Comparison of ENCODE assay signal across 8 cellular contexts in genomic region chr5:1801954-1802295, GRCh38. TPM values are rescaled to one million over a fixed set of nuclear protein-coding genes. Genes with fewer than 3 reads are reported as not detected.
DNase-seq lines count a peak whose midpoint lies in the region; ATAC-seq, FAIRE-seq and TF ChIP-seq lines count a peak whose summit lies in the region.

No MANE protein-coding gene starts in this region.

- no peak for DNase-seq in CD14-positive monocyte (ENCODE audit: low spot score)
- DNase-seq in activated naive CD8-positive, alpha-beta T cell treated with anti-CD3 and anti-CD28 coated beads for 36 hours: no peak
- DNase-seq in kidney: no peak
- no peak for DNase-seq in AG20443 (ENCODE audit: low spot score)
- no peak for DNase-seq in GM10266 (ENCODE audit: extremely low spot score)

- H3K4me3 ChIP-seq in HUES64 (ENCODE audit: low read length): peak overlapping the region; percentile 92
- H3K4me3 ChIP-seq in kidney (ENCODE audit: low read length in 2 of 2): peak overlapping the region; percentile 68 to 93
- H3K4me3 ChIP-seq in thymus (ENCODE audit: low read length): peak overlapping the region; percentile 90

- FAIRE-seq in kidney (lab: Jason Lieb, UNC): no peak

- H3K9me3 ChIP-seq in HUES64 (ENCODE audit: insufficient read depth, low read depth, low read length) (no peaks in the 10 kb centered on the region), kidney (ENCODE audit: control insufficient read depth in 1 of 2, low read length in 2 of 2) (no peaks in the 10 kb centered on the region), thymus (ENCODE audit: control insufficient read depth) (no peaks in the 10 kb centered on the region)

- intact Hi-C loops in CD14-positive monocyte (cut with micrococcal nuclease) (loop anchor here (10.0 kb wide), 2 partner anchors 907 to 917 kb away; partner anchors contain the start of genes BRD9 (in 1 of the 2) and TRIP13 (in 1 of the 2)), kidney (cut with DNase I) (no loop called here)

- H3K4me1 Mint-ChIP-seq in CD14-positive monocyte: peaks cover 38% of the 10 kb centered on the region
- peaks cover 50% of the 10 kb centered on the region for H3K4me1 Mint-ChIP-seq in activated naive CD8-positive, alpha-beta T cell treated with anti-CD3 and anti-CD28 coated beads for 36 hours

- no peak for ATAC-seq in GM21367 (IDR thresholded peaks at IDR 0.05; ENCODE audit: unreplicated experiment)

- H3K4me3 Mint-ChIP-seq in CD14-positive monocyte: peak overlapping the region; percentile 78 to 95
- H3K4me3 Mint-ChIP-seq in activated naive CD8-positive, alpha-beta T cell treated with anti-CD3 and anti-CD28 coated beads for 36 hours: peak overlapping the region; percentile 90

- H3K9me3 Mint-ChIP-seq in CD14-positive monocyte: no peaks in the 10 kb centered on the region
- no peaks in the 10 kb centered on the region for H3K9me3 Mint-ChIP-seq in activated naive CD8-positive, alpha-beta T cell treated with anti-CD3 and anti-CD28 coated beads for 36 hours

- peaks cover 54 to 59% of the 10 kb centered on the region in 2 donors for H3K36me3 Mint-ChIP-seq in CD14-positive monocyte
- peaks cover 60% of the 10 kb centered on the region for H3K36me3 Mint-ChIP-seq in activated naive CD8-positive, alpha-beta T cell treated with anti-CD3 and anti-CD28 coated beads for 36 hours

- H3K27me3 ChIP-seq in HUES64 (ENCODE audit: insufficient read depth, low read length): no peaks in the 10 kb centered on the region
- H3K27me3 ChIP-seq in thymus (ENCODE audit: control insufficient read depth, insufficient read depth): no peaks in the 10 kb centered on the region

- TF ChIP-seq CTCF in CD14-positive monocyte (IDR thresholded peaks at IDR 0.05) (no peak), kidney (IDR thresholded peaks at IDR 0.05; ENCODE audit: borderline replicate concordance, extremely low read depth, insufficient read depth) (no peak), GM10266 (IDR thresholded peaks at IDR 0.05; ENCODE audit: control insufficient read depth, insufficient read depth, low read depth, missing control alignments) (no peak)

- 12% methylated on average over 7 of the region's 7 CpGs for WGBS in HUES64
- 26% methylated on average over 7 of the region's 7 CpGs for WGBS in thymus

- H3K27me3 Mint-ChIP-seq in CD14-positive monocyte (ENCODE audit: low read depth in 3 of 3): no peaks in the 10 kb centered on the region
- H3K27me3 Mint-ChIP-seq in activated naive CD8-positive, alpha-beta T cell treated with anti-CD3 and anti-CD28 coated beads for 36 hours: no peaks in the 10 kb centered on the region

- H3K36me3 ChIP-seq in HUES64 (ENCODE audit: insufficient read depth, low read length) (peaks cover 63% of the 10 kb centered on the region), kidney (ENCODE audit: control insufficient read depth in 1 of 2, insufficient read depth in 2 of 2, low read length in 2 of 2) (peaks cover 27 to 42% of the 10 kb centered on the region in 2 donors), thymus (ENCODE audit: control insufficient read depth, insufficient read depth) (peaks cover 50% of the 10 kb centered on the region)

- H3K27ac ChIP-seq in HUES64 (ENCODE audit: low read depth, low read length): peak overlapping the region; percentile 79; the same call in 1 of the 2 replicates
- H3K27ac ChIP-seq in kidney (ENCODE audit: low read depth in 2 of 2, low read length in 2 of 2): peak overlapping the region in 1 of 2 donors; percentile 60
- H3K27ac ChIP-seq in thymus (ENCODE audit: low read depth): no peak overlapping the region

- peak overlapping the region; percentile 98 for H3K9ac ChIP-seq in HUES64 (ENCODE audit: low read depth, low read length)
- H3K9ac ChIP-seq in kidney (ENCODE audit: low read length in 2 of 2): peak overlapping the region; percentile 64 to 84

- H3K4me1 ChIP-seq in HUES64 (ENCODE audit: insufficient read depth, low read length) (peaks cover 7% of the 10 kb centered on the region), kidney (ENCODE audit: control insufficient read depth in 1 of 2, insufficient read depth in 1 of 2, low read depth in 1 of 2, low read length in 2 of 2) (peaks cover 6 to 11% of the 10 kb centered on the region in 2 donors), thymus (ENCODE audit: control insufficient read depth, insufficient read depth, low read length) (peaks cover 6% of the 10 kb centered on the region)

- peak overlapping the region; percentile 80 to 98 (median 83) for H3K27ac Mint-ChIP-seq in CD14-positive monocyte
- H3K27ac Mint-ChIP-seq in activated naive CD8-positive, alpha-beta T cell treated with anti-CD3 and anti-CD28 coated beads for 36 hours: peak overlapping the region; percentile 81

RNA-seq across cellular contexts. Expression of gene NDUFS6, which starts 0.7 kb away (rescaled TPM):
- polyA plus RNA-seq in CD14-positive monocyte: 10 to 100 TPM; 62.2 to 62.3 TPM
- 96.8 TPM for polyA plus RNA-seq in HUES64 (2013, experiment 1 of 2)
- 99.0 TPM for polyA plus RNA-seq in HUES64 (2013, experiment 2 of 2)
- total RNA-seq in activated naive CD8-positive, alpha-beta T cell treated with anti-CD3 and anti-CD28 coated beads for 36 hours: 10 to 100 TPM; 40.5 to 42.4 TPM
- total RNA-seq in kidney: 31.1 TPM
- 164 TPM for polyA plus RNA-seq in kidney (ENCODE audit: insufficient read depth, low read depth, low replicate concordance)
- polyA plus RNA-seq in thymus: 55.0 TPM

RNA-seq across cellular contexts. Expression of gene MRPL36, which starts 2.3 kb away (rescaled TPM):
- polyA plus RNA-seq in CD14-positive monocyte (10 to 100 TPM; 65.9 to 81.7 TPM), kidney (ENCODE audit: insufficient read depth, low read depth, low replicate concordance) (96.7 TPM), thymus (73.0 TPM)
- polyA plus RNA-seq in HUES64 (2013, experiment 1 of 2): 90.9 TPM
- 85.1 TPM for polyA plus RNA-seq in HUES64 (2013, experiment 2 of 2)
- 100 to 1,000 TPM; 104 to 108 TPM for total RNA-seq in activated naive CD8-positive, alpha-beta T cell treated with anti-CD3 and anti-CD28 coated beads for 36 hours
- 29.6 TPM for total RNA-seq in kidney
